Comparison of ENCODE assay signal across 1 cellular context in the genomic region with DNA sequence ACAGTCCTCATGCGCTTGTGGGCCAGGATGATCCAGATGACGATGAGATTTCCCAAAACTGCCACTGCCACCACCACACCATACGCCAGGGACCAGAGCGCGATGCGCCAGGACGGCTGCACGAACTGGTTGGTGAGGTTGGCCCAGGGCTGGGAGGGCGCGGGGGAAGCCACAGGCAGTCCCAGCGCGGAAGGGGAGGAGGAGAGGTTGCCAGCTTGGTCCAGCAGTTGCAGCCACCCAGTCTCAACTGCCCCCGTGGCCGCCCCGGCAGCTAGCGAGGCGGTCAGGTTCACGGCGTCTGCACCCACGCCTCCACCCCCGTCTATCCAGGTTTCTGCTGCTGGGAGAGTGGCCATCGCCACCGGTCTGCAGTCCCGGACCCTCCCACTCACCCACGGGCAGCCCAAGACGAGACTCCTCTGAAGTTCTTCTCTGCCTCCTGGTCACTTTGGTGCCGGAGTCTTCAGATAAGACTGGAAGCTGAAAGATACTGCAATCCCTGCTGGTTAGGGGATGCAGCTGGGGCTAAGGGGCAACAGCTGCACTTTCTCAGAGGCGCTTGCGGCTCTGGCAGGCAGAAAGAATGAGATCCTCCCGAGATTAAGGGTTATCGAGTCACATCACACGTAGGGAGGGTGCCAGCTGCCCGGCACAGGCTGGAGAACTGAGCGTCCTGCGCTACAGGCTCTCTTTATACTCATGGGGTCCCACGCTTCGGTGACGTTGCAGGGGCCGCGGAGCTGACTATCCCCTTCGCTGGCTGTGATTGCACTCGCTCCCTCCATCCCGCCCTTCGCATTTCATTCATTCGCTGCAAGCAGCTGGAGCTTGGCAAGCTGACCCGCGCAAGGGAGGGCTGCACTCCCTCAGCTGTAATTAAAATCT.
TF ChIP-seq lines count a peak whose summit lies in the region.

A gene with protein sequence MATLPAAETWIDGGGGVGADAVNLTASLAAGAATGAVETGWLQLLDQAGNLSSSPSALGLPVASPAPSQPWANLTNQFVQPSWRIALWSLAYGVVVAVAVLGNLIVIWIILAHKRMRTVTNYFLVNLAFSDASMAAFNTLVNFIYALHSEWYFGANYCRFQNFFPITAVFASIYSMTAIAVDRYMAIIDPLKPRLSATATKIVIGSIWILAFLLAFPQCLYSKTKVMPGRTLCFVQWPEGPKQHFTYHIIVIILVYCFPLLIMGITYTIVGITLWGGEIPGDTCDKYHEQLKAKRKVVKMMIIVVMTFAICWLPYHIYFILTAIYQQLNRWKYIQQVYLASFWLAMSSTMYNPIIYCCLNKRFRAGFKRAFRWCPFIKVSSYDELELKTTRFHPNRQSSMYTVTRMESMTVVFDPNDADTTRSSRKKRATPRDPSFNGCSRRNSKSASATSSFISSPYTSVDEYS (minus strand): TSS at position 666 of the 885 bp plus-strand sequence. CDS start 310 bp downstream, at position 356.

TF ChIP-seq in HEK293, 187 proteins besides CTCF, POLR2A, EP300 and RAD21 (continued from another document):
- TF ChIP-seq, protein P1, sequence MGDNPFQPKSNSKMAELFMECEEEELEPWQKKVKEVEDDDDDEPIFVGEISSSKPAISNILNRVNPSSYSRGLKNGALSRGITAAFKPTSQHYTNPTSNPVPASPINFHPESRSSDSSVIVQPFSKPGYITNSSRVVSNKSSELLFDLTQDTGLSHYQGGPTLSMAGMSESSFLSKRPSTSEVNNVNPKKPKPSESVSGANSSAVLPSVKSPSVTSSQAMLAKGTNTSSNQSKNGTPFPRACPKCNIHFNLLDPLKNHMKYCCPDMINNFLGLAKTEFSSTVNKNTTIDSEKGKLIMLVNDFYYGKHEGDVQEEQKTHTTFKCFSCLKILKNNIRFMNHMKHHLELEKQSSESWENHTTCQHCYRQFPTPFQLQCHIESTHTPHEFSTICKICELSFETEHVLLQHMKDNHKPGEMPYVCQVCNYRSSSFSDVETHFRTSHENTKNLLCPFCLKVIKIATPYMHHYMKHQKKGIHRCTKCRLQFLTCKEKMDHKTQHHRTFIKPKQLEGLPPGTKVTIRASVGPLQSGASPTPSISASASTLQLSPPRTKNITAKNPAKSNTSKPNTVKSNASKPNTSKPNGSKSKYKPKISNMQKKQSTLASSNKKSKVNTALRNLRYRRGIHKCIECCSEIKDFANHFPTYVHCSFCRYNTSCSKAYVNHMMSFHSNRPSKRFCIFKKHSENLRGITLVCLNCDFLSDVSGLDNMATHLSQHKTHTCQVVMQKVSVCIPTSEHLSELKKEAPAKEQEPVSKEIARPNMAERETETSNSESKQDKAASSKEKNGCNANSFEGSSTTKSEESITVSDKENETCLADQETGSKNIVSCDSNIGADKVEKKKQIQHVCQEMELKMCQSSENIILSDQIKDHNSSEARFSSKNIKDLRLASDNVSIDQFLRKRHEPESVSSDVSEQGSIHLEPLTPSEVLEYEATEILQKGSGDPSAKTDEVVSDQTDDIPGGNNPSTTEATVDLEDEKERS (tag by site-specific recombination; IDR thresholded peaks at IDR 0.05), result no peak
- TF ChIP-seq ZNF423 (tag by site-specific recombination; IDR thresholded peaks at IDR 0.05) (no peak), ZNF48 (tag by site-specific recombination; IDR thresholded peaks at IDR 0.05) (no peak), ZNF175 (tag by site-specific recombination; IDR thresholded peaks at IDR 0.05) (no peak), ZNF704 (tag by site-specific recombination; IDR thresholded peaks at IDR 0.05) (no peak), PATZ1 (tag by site-specific recombination; IDR thresholded peaks at IDR 0.05) (no peak), BCL11A (tag by site-specific recombination; IDR thresholded peaks at IDR 0.05; ENCODE audit: low read depth) (no peak), ZNF16 (tag by site-specific recombination; IDR thresholded peaks at IDR 0.05; ENCODE audit: low read depth) (no peak), ZNF362 (tag by site-specific recombination; IDR thresholded peaks at IDR 0.05) (no peak), ZFP69B (tag by site-specific recombination; IDR thresholded peaks at IDR 0.05) (no peak)
- TF ChIP-seq, protein P2, sequence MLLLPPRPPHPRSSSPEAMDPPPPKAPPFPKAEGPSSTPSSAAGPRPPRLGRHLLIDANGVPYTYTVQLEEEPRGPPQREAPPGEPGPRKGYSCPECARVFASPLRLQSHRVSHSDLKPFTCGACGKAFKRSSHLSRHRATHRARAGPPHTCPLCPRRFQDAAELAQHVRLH (tag by site-specific recombination; IDR thresholded peaks at IDR 0.05), result no peak
- TF ChIP-seq, protein P3, sequence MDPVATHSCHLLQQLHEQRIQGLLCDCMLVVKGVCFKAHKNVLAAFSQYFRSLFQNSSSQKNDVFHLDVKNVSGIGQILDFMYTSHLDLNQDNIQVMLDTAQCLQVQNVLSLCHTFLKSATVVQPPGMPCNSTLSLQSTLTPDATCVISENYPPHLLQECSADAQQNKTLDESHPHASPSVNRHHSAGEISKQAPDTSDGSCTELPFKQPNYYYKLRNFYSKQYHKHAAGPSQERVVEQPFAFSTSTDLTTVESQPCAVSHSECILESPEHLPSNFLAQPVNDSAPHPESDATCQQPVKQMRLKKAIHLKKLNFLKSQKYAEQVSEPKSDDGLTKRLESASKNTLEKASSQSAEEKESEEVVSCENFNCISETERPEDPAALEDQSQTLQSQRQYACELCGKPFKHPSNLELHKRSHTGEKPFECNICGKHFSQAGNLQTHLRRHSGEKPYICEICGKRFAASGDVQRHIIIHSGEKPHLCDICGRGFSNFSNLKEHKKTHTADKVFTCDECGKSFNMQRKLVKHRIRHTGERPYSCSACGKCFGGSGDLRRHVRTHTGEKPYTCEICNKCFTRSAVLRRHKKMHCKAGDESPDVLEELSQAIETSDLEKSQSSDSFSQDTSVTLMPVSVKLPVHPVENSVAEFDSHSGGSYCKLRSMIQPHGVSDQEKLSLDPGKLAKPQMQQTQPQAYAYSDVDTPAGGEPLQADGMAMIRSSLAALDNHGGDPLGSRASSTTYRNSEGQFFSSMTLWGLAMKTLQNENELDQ (tag by site-specific recombination; IDR thresholded peaks at IDR 0.05; ENCODE audit: low read depth), result no peak
- TF ChIP-seq, protein P4, sequence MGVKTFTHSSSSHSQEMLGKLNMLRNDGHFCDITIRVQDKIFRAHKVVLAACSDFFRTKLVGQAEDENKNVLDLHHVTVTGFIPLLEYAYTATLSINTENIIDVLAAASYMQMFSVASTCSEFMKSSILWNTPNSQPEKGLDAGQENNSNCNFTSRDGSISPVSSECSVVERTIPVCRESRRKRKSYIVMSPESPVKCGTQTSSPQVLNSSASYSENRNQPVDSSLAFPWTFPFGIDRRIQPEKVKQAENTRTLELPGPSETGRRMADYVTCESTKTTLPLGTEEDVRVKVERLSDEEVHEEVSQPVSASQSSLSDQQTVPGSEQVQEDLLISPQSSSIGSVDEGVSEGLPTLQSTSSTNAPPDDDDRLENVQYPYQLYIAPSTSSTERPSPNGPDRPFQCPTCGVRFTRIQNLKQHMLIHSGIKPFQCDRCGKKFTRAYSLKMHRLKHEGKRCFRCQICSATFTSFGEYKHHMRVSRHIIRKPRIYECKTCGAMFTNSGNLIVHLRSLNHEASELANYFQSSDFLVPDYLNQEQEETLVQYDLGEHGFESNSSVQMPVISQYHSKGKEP (tag by site-specific recombination; IDR thresholded peaks at IDR 0.05), result no peak
